Comparison of ENCODE assay signal across 1 cellular context in genomic region chr4:2798399-2799301, GRCh38.
TF ChIP-seq lines count a peak whose summit lies in the region.

No MANE protein-coding gene starts in this region.

TF ChIP-seq in H1, 55 proteins besides CTCF, POLR2A, EP300 and RAD21:
- TF ChIP-seq SAP30 (IDR thresholded peaks at IDR 0.05; ENCODE audit: insufficient read depth, insufficient replicate concordance, low read length) (no peak), SIN3A (conservative IDR thresholded peaks at IDR 0.05 in 1 of 2, IDR thresholded peaks at IDR 0.05 in 1 of 2; ENCODE audit: low read depth in 1 of 2, low read length in 2 of 2) (no peak), RXRA (IDR thresholded peaks at IDR 0.05; ENCODE audit: insufficient read depth, low read depth, low read length) (no peak), MAX (IDR thresholded peaks at IDR 0.05) (no peak)
TF ChIP-seq in H1: peak in this region for 0.
